1 cellular context compared by ENCODE assay signal in the genomic region with DNA sequence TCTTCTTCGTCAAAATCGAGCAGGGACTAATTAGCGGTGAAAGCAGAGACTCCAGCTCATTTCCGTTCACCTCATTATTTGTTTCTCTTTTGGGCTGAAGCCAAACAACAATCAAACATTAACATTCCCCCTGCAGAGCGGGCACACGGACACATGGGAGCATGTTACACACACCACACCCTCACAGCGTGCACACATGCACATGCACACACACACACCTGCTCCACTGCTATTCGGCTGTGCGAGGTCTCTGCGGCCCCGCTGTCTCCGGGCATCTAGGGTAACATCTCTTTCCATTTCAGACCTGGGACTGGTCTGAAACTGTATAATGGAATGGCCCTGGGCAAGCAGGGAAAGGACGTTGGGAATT.
TF ChIP-seq lines count a peak whose summit lies in the region.

No MANE protein-coding gene starts in this region.

TF ChIP-seq in H1, 55 proteins besides CTCF, POLR2A, EP300 and RAD21 (continued from another document):
- TF ChIP-seq SUZ12 (IDR thresholded peaks at IDR 0.05; ENCODE audit: low read length) (no peak), POLR2AphosphoS5 (IDR thresholded peaks at IDR 0.05; ENCODE audit: low read depth, low read length) (no peak), CTBP2 (IDR thresholded peaks at IDR 0.05; ENCODE audit: borderline replicate concordance, insufficient read depth, insufficient read length, low read length) (no peak), SP4 (IDR thresholded peaks at IDR 0.05; ENCODE audit: low read length) (no peak), SIN3A (conservative IDR thresholded peaks at IDR 0.05 in 1 of 2, IDR thresholded peaks at IDR 0.05 in 1 of 2; ENCODE audit: low read depth in 1 of 2, low read length in 2 of 2) (no peak), CHD2 (IDR thresholded peaks at IDR 0.05; ENCODE audit: low read length) (no peak), GABPA (IDR thresholded peaks at IDR 0.05; ENCODE audit: borderline replicate concordance, insufficient read depth, low read length) (no peak), JUND (IDR thresholded peaks at IDR 0.05; ENCODE audit: low read length) (no peak), EGR1 (IDR thresholded peaks at IDR 0.05; ENCODE audit: borderline replicate concordance, low read depth, low read length) (no peak)
